ENCODE assay signal across 1 cellular context in genomic region chr6:33770833-33771341, GRCh38.
TF ChIP-seq lines count a peak whose summit lies in the region.

No MANE protein-coding gene starts in this region.

TF ChIP-seq in A549, 52 proteins besides CTCF, POLR2A, EP300 and RAD21:
- 0 out of 3 replicates have a peak, but pooled peaks have one; percentile 8 for TF ChIP-seq BCL3 (IDR thresholded peaks at IDR 0.05)
- no peak for TF ChIP-seq SMC3 (IDR thresholded peaks at IDR 0.05)
- no peak for TF ChIP-seq CHD2 (IDR thresholded peaks at IDR 0.05; ENCODE audit: low read length, partially characterized antibody)
- no peak for TF ChIP-seq TFCP2L1 (CRISPR knock-in tag; IDR thresholded peaks at IDR 0.05)
